In genomic region chr22:39097098-39098020, GRCh38 we compare ENCODE assay signal across 8 cellular contexts. TPM values are rescaled to one million over a fixed set of nuclear protein-coding genes. Genes with fewer than 3 reads are reported as not detected.
DNase-seq lines count a peak whose midpoint lies in the region; ATAC-seq and TF ChIP-seq lines count a peak whose summit lies in the region.

Gene APOBEC3H (plus strand): TSS chr22:39097244. CDS start chr22:39100279, 3,035 bp downstream.

- intact Hi-C loops in A673 (cut with micrococcal nuclease; ENCODE audit: unreplicated experiment) = no loop called here

- DNase-seq in GDM1 (lab: John Stamatoyannopoulos, UW) = peak; percentile 84
- peak; percentile 36 for DNase-seq in MG63
- DNase-seq in activated naive CD8-positive, alpha-beta T cell treated with anti-CD3 and anti-CD28 coated beads, Interleukin-2, amount 50 U/mL, for 24 hours = peak; percentile 69
- no peak for DNase-seq in mesendoderm
- no peak for DNase-seq in cerebellum (ENCODE audit: low spot score)
- no peak for DNase-seq in A673 (ENCODE audit: low spot score)
- DNase-seq in retina = no peak

- H2AK5ac ChIP-seq in mesendoderm (ENCODE audit: low read length) = peak within 1 kb of the TSS; percentile 76

- WGBS in mesendoderm (ENCODE audit: extremely low coverage, insufficient coverage, low lambda C conversion rate) = no CpG with 5 or more reads among the region's 9 CpGs

- CTCF ChIA-PET in A673 (lab: Charles Lee) = no interaction called here

- no TSS peak for BruUV-seq in A673 (replicated peaks; lab: Mats Ljungman, UMichigan)

- POLR2A ChIA-PET in A673 (lab: Charles Lee; ENCODE audit: low non-redundant PET) = no interaction called here

- H3K18ac ChIP-seq in mesendoderm (ENCODE audit: low read length) = peak within 1 kb of the TSS; percentile 8

- peaks cover 84% of the 10 kb centered on the region for H3K4me1 Mint-ChIP-seq in activated naive CD8-positive, alpha-beta T cell treated with anti-CD3 and anti-CD28 coated beads, Interleukin-2, amount 50 U/mL, for 24 hours

- ATAC-seq in activated naive CD8-positive, alpha-beta T cell treated with anti-CD3 and anti-CD28 coated beads, Interleukin-2, amount 50 U/mL, for 24 hours = peak; percentile 51
- no peak for ATAC-seq in HG02623 (IDR thresholded peaks at IDR 0.05; ENCODE audit: unreplicated experiment)

- H2BK15ac ChIP-seq in mesendoderm (replicated peaks; ENCODE audit: low read depth) = no peak within 1 kb of the TSS

- H4K8ac ChIP-seq in mesendoderm (ENCODE audit: low read depth, low read length) = no peak within 1 kb of the TSS

- H3K9me3 ChIP-seq in MG63 (no peaks in the 10 kb centered on the region), A673 (ENCODE audit: low read depth, low read length, poor library complexity, severe bottlenecking) (no peaks in the 10 kb centered on the region)

- H3K79me2 ChIP-seq in mesendoderm (ENCODE audit: control insufficient read depth, insufficient read depth, low read length) = no peaks in the 10 kb centered on the region

- H4K5ac ChIP-seq in mesendoderm (ENCODE audit: low read length) = no peak within 1 kb of the TSS

- H3K27me3 ChIP-seq in MG63 = no peaks in the 10 kb centered on the region
- H3K27me3 ChIP-seq in mesendoderm (ENCODE audit: insufficient read depth, low read length, poor library complexity) = no peaks in the 10 kb centered on the region
- H3K27me3 ChIP-seq in A673 (replicated peaks; ENCODE audit: insufficient read depth, low read depth, low read length, poor library complexity) = no peaks in the 10 kb centered on the region

- TF ChIP-seq CTCF in A673 (conservative IDR thresholded peaks at IDR 0.05; ENCODE audit: low read depth, low read length) = no peak

- no peak within 1 kb of the TSS for H2BK5ac ChIP-seq in mesendoderm (ENCODE audit: low read length)

- H3K9me3 Mint-ChIP-seq in activated naive CD8-positive, alpha-beta T cell treated with anti-CD3 and anti-CD28 coated beads, Interleukin-2, amount 50 U/mL, for 24 hours = no peaks in the 10 kb centered on the region

- H3K27ac ChIP-seq in mesendoderm (ENCODE audit: low read depth, low read length) (peak within 1 kb of the TSS; percentile 9), A673 (ENCODE audit: low read depth, low read length, poor library complexity, severe bottlenecking) (no peak within 1 kb of the TSS)

- peak within 1 kb of the TSS; percentile 89 for H3K27ac Mint-ChIP-seq in activated naive CD8-positive, alpha-beta T cell treated with anti-CD3 and anti-CD28 coated beads, Interleukin-2, amount 50 U/mL, for 24 hours

- H3K9ac ChIP-seq in mesendoderm (ENCODE audit: low read length) = peak within 1 kb of the TSS; percentile 14

- H3K4me1 ChIP-seq in mesendoderm (ENCODE audit: control insufficient read depth, low read depth, low read length) = peaks cover 6% of the 10 kb centered on the region
- no peaks in the 10 kb centered on the region for H3K4me1 ChIP-seq in A673 (ENCODE audit: insufficient read depth, low read length, poor library complexity, severe bottlenecking)

- no peak within 1 kb of the TSS for H3K23ac ChIP-seq in mesendoderm (ENCODE audit: low read length)

- H3K4me2 ChIP-seq in mesendoderm (ENCODE audit: low read length) = no peak within 1 kb of the TSS

- H2BK120ac ChIP-seq in mesendoderm (ENCODE audit: low read depth, low read length) = no peak within 1 kb of the TSS

- no peaks in the 10 kb centered on the region for H3K36me3 Mint-ChIP-seq in activated naive CD8-positive, alpha-beta T cell treated with anti-CD3 and anti-CD28 coated beads, Interleukin-2, amount 50 U/mL, for 24 hours (ENCODE audit: low read depth)

- peak within 1 kb of the TSS; percentile 70 for H3K56ac ChIP-seq in mesendoderm (ENCODE audit: low read length)

- H3K4me3 ChIP-seq in MG63 (no peak within 1 kb of the TSS), mesendoderm (ENCODE audit: low read length) (no peak within 1 kb of the TSS), A673 (ENCODE audit: low read depth, low read length, poor library complexity, severe bottlenecking) (no peak within 1 kb of the TSS)

- no peaks in the 10 kb centered on the region for H3K27me3 Mint-ChIP-seq in activated naive CD8-positive, alpha-beta T cell treated with anti-CD3 and anti-CD28 coated beads, Interleukin-2, amount 50 U/mL, for 24 hours

- H3K36me3 ChIP-seq in MG63 (no peaks in the 10 kb centered on the region), mesendoderm (ENCODE audit: control insufficient read depth, insufficient read depth, low read length) (no peaks in the 10 kb centered on the region), A673 (ENCODE audit: insufficient read depth, low read length, poor library complexity, severe bottlenecking) (no peaks in the 10 kb centered on the region)

- peak within 1 kb of the TSS; percentile 80 for H3K4me3 Mint-ChIP-seq in activated naive CD8-positive, alpha-beta T cell treated with anti-CD3 and anti-CD28 coated beads, Interleukin-2, amount 50 U/mL, for 24 hours

- H3K4ac ChIP-seq in mesendoderm (ENCODE audit: low read depth, low read length) = peak within 1 kb of the TSS; percentile 17

- H3K79me1 ChIP-seq in mesendoderm (ENCODE audit: low read length) = no peaks in the 10 kb centered on the region

RNA-seq across cellular contexts. Expression of gene APOBEC3H, which starts in this region (rescaled TPM):
- not detected in 2 replicates for total RNA-seq in MG63 (2014; rRNA removed; shearing (Covaris generic); ENCODE audit: low replicate concordance)
- 0.14 TPM for polyA plus RNA-seq in mesendoderm (2013, experiment 1 of 2)
- polyA plus RNA-seq in mesendoderm (2013, experiment 2 of 2) = 0.14 TPM
- total RNA-seq in cerebellum = not detected
- total RNA-seq in A673 (2021) = not detected in 2 replicates

Comparison
In these comparisons a context has a peak if more than half of its experiments do, and no peak if none do; other contexts are left out.
1. Peak in DNase-seq in MG63; RNA of the gene not detected or under 1 TPM.
2. DNase-seq: peak in GDM1 (single experiment) and activated naive CD8-positive, alpha-beta T cell treated with anti-CD3 and anti-CD28 coated beads, Interleukin-2, amount 50 U/mL, for 24 hours (single experiment); none in mesendoderm (single experiment), cerebellum (single experiment), A673 (single experiment) and retina (single experiment).